ENCODE assay signal across 8 cellular contexts in genomic region chr6:116570856-116571682, GRCh38. TPM values are rescaled to one million over a fixed set of nuclear protein-coding genes. Genes with fewer than 3 reads are reported as not detected.
DNase-seq lines count a peak whose midpoint lies in the region; ATAC-seq, FAIRE-seq and TF ChIP-seq lines count a peak whose summit lies in the region.

A gene with protein sequence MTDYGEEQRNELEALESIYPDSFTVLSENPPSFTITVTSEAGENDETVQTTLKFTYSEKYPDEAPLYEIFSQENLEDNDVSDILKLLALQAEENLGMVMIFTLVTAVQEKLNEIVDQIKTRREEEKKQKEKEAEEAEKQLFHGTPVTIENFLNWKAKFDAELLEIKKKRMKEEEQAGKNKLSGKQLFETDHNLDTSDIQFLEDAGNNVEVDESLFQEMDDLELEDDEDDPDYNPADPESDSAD (plus strand): TSS chr6:116571504. CDS start chr6:116571583, 79 bp downstream.

- H3K27ac ChIP-seq in pancreas (peak within 1 kb of the TSS; percentile 87 to 91 (median 88)), tibial artery (peak within 1 kb of the TSS; percentile 88 to 96)

- intact Hi-C loops in Right ventricle myocardium inferior (cut with DNase I) (loop anchor here (5.0 kb wide), 1 partner anchor 96 kb away; the partner anchor contains the start of gene ZUP1), pancreas (cut with DNase I) (no loop called here), tibial artery (cut with DNase I; ENCODE audit: low total_unique reads) (no loop called here)

- ATAC-seq in HG02759 (IDR thresholded peaks at IDR 0.05; ENCODE audit: unreplicated experiment), result peak; percentile 94
- ATAC-seq in Right ventricle myocardium inferior, result peak; percentile 99
- peak; percentile 95 to 98 (median 96) for ATAC-seq in pancreas

- H3K36me3 ChIP-seq in pancreas, result no peaks in the 10 kb centered on the region
- peaks cover 0 to 9% (median 4%) of the 10 kb centered on the region in 3 donors for H3K36me3 ChIP-seq in tibial artery

- H3K4me1 ChIP-seq in pancreas, result peaks cover 0 to 17% (median 17%) of the 10 kb centered on the region in 3 donors
- H3K4me1 ChIP-seq in tibial artery, result peaks cover 0 to 37% (median 25%) of the 10 kb centered on the region in 4 donors

- WGBS in pancreas, 2 donors, result 0% methylated on average over 62 of the region's 62 CpGs

- H3K4me3 ChIP-seq in pancreas (peak within 1 kb of the TSS; percentile 55 to 91 (median 88)), tibial artery (peak within 1 kb of the TSS; percentile 79 to 88)

- H3K9me3 ChIP-seq in pancreas (no peaks in the 10 kb centered on the region), tibial artery (no peaks in the 10 kb centered on the region)

- no peak for FAIRE-seq in pancreas (lab: Jason Lieb, UNC)

- TF ChIP-seq CTCF in GM12873 (IDR thresholded peaks at IDR 0.05; ENCODE audit: insufficient read depth, low read depth, low read length, missing control alignments) (peak; percentile 15), pancreas (IDR thresholded peaks at IDR 0.05) (no peak), tibial artery (IDR thresholded peaks at IDR 0.05) (peak in 1 of 2 experiments; percentile 29)

- no peaks in the 10 kb centered on the region for H3K27me3 ChIP-seq in pancreas
- H3K27me3 ChIP-seq in tibial artery, result no peaks in the 10 kb centered on the region

- DNase-seq in NCI-H1417 (lab: John Stamatoyannopoulos, UW), result peak; percentile 95 to 99 (median 96)
- peak; percentile 93 to 98 for DNase-seq in SW 1271 (lab: John Stamatoyannopoulos, UW)
- DNase-seq in activated naive CD8-positive, alpha-beta T cell treated with anti-CD3 and anti-CD28 coated beads, Interleukin-2, amount 50 U/mL, for 16 hours (ENCODE audit: low read depth, low spot score), result peak; percentile 96
- peak; percentile 99 for DNase-seq in Right ventricle myocardium inferior (ENCODE audit: missing footprints)
- DNase-seq in pancreas, result peak; percentile 95 to 99 (median 99)
- DNase-seq in tibial artery, result peak; percentile 99

RNA-seq across cellular contexts. Expression of the gene that starts here (rescaled TPM):
- total RNA-seq in Right ventricle myocardium inferior, result 72.6 TPM
- total RNA-seq in pancreas, result 10 to 100 TPM; 26.0 to 37.5 (median 27.1) TPM
- 10 to 100 TPM; 38.1 to 40.6 TPM for polyA plus RNA-seq in pancreas

Comparison
In these comparisons a context has a peak if more than half of its experiments do, and no peak if none do; other contexts are left out.
1. Peak in every context shown above with its lines: DNase-seq, ATAC-seq, H3K4me3 ChIP-seq and H3K27ac ChIP-seq.